In genomic region chr22:17149073-17149815, GRCh38 we compare ENCODE assay signal across 13 cellular contexts.
"Had no signal": no experiment of that assay in that cellular context is flagged by ENCODE, and none has a peak within 500 bp of the region (broad histone marks: within the 10 kb centered on the region; RNA-seq: fewer than 3 reads in every experiment).

No MANE protein-coding gene starts in this region.

- DNase-seq: activated CD4-positive, alpha-beta T cell treated with anti-CD3 and anti-CD28 coated beads for 4 hours; activated CD8-positive, alpha-beta memory T cell treated with anti-CD3 and anti-CD28 coated beads, Interleukin-2, amount 50 U/mL, for 4 hours; activated CD8-positive, alpha-beta T cell treated with anti-CD3 and anti-CD28 coated beads for 36 hours; activated naive CD4-positive, alpha-beta T cell treated with Interleukin-2 at 50 U/mL for 16 hours; activated T-cell treated with anti-CD3 and anti-CD28 coated beads, Interleukin-2, amount 50 U/mL, for 72 hours; effector CD4-positive, alpha-beta T cell; hypothalamus; nephron progenitor cell; stimulated activated CD4-positive, alpha-beta T cell treated with anti-CD3 and anti-CD28 coated beads, Interleukin-4, amount 100 ng/mL, for 4 hours; stimulated activated naive CD8-positive, alpha-beta T cell treated with anti-CD3 and anti-CD28 coated beads, Interleukin-15, amount 100 ng/mL, for 72 hours; T1000; WERI-Rb-1 had no signal

- H3K27ac ChIP-seq: gastroesophageal sphincter, WERI-Rb-1 had no signal

- H3K9me3 ChIP-seq: gastroesophageal sphincter had no signal

- ATAC-seq: activated CD8-positive, alpha-beta T cell treated with anti-CD3 and anti-CD28 coated beads for 36 hours; activated T-cell treated with anti-CD3 and anti-CD28 coated beads, Interleukin-2, amount 50 U/mL, for 72 hours; gastroesophageal sphincter; stimulated activated naive CD8-positive, alpha-beta T cell treated with anti-CD3 and anti-CD28 coated beads, Interleukin-15, amount 100 ng/mL, for 72 hours had no signal

- H3K27me3 ChIP-seq: gastroesophageal sphincter had no signal

- H3K4me3 ChIP-seq: gastroesophageal sphincter had no signal
